1 cellular context compared by ENCODE assay signal in genomic region chr3:78979083-78979482, GRCh38.
TF ChIP-seq lines count a peak whose summit lies in the region.

No MANE protein-coding gene starts in this region.

TF ChIP-seq in WTC11, 78 proteins besides CTCF, POLR2A, EP300 and RAD21 (continued from another document):
- TF ChIP-seq ZNF512 (CRISPR knock-in tag; IDR thresholded peaks at IDR 0.05; ENCODE audit: borderline replicate concordance) = no peak
- no peak for TF ChIP-seq ZNF138 (CRISPR knock-in tag; conservative IDR thresholded peaks at IDR 0.05)
- no peak for TF ChIP-seq ZNF219 (CRISPR knock-in tag; IDR thresholded peaks at IDR 0.05; ENCODE audit: borderline replicate concordance)
